1 cellular context compared by ENCODE assay signal in genomic region chr3:10320320-10320677, GRCh38.
TF ChIP-seq lines count a peak whose summit lies in the region.

No MANE protein-coding gene starts in this region.

TF ChIP-seq in K562, 482 proteins besides CTCF, POLR2A, EP300 and RAD21 (continued from another document):
- TF ChIP-seq ZBTB49 (CRISPR knock-in tag; IDR thresholded peaks at IDR 0.05; ENCODE audit: borderline replicate concordance) (0 out of 2 replicates have a peak, but pooled peaks have one; percentile 13), GTF2E2 (tag; IDR thresholded peaks at IDR 0.05) (0 out of 2 replicates have a peak, but pooled peaks have one; percentile 8)
TF ChIP-seq in K562: peak in this region for 2.
